Comparison of ENCODE assay signal across 1 cellular context in the genomic region with DNA sequence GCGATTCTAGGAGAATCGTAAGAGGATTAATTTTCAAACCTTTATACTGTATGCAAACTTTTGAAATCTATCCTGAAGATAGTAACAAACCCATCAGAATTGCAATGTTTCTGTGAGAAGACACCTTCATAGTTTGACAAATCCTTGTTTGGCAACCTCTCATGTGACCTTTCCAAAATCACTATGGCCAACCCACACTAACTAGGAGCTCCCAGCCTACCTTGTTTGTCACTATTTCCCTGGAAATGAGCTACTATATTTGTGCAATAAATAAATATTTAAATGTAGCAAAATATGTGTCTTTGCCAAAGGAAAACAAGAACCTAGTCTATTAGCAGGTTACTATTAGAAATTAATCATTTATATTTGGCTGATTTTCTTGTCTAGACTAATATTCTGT.
TF ChIP-seq lines count a peak whose summit lies in the region.

No MANE protein-coding gene starts in this region.

TF ChIP-seq in HepG2, 621 proteins besides CTCF, POLR2A, EP300 and RAD21 (continued from another document):
- TF ChIP-seq, protein P1, sequence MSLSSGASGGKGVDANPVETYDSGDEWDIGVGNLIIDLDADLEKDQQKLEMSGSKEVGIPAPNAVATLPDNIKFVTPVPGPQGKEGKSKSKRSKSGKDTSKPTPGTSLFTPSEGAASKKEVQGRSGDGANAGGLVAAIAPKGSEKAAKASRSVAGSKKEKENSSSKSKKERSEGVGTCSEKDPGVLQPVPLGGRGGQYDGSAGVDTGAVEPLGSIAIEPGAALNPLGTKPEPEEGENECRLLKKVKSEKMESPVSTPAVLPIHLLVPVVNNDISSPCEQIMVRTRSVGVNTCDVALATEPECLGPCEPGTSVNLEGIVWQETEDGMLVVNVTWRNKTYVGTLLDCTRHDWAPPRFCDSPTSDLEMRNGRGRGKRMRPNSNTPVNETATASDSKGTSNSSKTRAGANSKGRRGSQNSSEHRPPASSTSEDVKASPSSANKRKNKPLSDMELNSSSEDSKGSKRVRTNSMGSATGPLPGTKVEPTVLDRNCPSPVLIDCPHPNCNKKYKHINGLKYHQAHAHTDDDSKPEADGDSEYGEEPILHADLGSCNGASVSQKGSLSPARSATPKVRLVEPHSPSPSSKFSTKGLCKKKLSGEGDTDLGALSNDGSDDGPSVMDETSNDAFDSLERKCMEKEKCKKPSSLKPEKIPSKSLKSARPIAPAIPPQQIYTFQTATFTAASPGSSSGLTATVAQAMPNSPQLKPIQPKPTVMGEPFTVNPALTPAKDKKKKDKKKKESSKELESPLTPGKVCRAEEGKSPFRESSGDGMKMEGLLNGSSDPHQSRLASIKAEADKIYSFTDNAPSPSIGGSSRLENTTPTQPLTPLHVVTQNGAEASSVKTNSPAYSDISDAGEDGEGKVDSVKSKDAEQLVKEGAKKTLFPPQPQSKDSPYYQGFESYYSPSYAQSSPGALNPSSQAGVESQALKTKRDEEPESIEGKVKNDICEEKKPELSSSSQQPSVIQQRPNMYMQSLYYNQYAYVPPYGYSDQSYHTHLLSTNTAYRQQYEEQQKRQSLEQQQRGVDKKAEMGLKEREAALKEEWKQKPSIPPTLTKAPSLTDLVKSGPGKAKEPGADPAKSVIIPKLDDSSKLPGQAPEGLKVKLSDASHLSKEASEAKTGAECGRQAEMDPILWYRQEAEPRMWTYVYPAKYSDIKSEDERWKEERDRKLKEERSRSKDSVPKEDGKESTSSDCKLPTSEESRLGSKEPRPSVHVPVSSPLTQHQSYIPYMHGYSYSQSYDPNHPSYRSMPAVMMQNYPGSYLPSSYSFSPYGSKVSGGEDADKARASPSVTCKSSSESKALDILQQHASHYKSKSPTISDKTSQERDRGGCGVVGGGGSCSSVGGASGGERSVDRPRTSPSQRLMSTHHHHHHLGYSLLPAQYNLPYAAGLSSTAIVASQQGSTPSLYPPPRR (CRISPR knock-in tag; IDR thresholded peaks at IDR 0.05; ENCODE audit: borderline replicate concordance): no peak
- TF ChIP-seq ZBTB42 (CRISPR knock-in tag; IDR thresholded peaks at IDR 0.05) (no peak), ETV5 (CRISPR knock-in tag; IDR thresholded peaks at IDR 0.05; ENCODE audit: borderline replicate concordance) (no peak), ZNF12 (CRISPR knock-in tag; IDR thresholded peaks at IDR 0.05) (no peak)
- TF ChIP-seq, protein P2, sequence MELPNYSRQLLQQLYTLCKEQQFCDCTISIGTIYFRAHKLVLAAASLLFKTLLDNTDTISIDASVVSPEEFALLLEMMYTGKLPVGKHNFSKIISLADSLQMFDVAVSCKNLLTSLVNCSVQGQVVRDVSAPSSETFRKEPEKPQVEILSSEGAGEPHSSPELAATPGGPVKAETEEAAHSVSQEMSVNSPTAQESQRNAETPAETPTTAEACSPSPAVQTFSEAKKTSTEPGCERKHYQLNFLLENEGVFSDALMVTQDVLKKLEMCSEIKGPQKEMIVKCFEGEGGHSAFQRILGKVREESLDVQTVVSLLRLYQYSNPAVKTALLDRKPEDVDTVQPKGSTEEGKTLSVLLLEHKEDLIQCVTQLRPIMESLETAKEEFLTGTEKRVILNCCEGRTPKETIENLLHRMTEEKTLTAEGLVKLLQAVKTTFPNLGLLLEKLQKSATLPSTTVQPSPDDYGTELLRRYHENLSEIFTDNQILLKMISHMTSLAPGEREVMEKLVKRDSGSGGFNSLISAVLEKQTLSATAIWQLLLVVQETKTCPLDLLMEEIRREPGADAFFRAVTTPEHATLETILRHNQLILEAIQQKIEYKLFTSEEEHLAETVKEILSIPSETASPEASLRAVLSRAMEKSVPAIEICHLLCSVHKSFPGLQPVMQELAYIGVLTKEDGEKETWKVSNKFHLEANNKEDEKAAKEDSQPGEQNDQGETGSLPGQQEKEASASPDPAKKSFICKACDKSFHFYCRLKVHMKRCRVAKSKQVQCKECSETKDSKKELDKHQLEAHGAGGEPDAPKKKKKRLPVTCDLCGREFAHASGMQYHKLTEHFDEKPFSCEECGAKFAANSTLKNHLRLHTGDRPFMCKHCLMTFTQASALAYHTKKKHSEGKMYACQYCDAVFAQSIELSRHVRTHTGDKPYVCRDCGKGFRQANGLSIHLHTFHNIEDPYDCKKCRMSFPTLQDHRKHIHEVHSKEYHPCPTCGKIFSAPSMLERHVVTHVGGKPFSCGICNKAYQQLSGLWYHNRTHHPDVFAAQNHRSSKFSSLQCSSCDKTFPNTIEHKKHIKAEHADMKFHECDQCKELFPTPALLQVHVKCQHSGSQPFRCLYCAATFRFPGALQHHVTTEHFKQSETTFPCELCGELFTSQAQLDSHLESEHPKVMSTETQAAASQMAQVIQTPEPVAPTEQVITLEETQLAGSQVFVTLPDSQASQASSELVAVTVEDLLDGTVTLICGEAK (IDR thresholded peaks at IDR 0.05): no peak
- TF ChIP-seq, protein P2 (CRISPR knock-in tag; IDR thresholded peaks at IDR 0.05): no peak
